In the genomic region with DNA sequence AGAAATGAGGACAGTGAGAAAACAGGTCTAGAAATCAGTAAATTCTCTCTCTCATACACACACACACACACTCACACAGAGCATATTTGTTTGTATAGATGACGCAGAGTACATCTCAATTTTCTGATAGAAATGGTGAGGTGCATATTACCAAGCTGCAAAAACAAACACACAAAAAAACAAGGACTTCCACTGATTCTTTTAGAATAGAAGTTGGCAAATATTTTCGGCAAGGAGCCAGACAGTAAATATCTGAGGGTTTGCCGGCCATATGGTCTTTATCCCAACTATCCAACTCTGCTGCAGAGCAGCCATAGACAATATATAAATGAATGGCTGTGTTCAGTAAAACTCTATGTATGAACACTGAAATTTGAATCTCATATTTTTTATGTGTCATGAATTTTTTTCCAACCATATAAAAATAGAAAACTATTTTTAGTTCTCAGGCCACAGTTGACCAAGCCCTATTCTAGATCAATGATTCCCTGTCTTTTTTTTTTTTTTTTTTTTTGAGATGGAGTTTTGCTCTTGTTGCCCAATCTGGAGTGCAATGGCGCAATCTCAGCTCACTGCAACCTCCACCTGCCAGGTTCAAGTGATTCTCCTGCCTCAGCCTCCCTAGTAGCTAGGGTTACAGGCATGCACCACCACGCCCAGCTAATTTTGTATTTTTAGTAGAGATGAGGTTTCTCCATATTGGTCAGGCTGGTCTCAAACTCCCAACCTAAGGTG, we compare ENCODE assay signal across 1 cellular context.
TF ChIP-seq lines count a peak whose summit lies in the region.

No MANE protein-coding gene starts in this region.

TF ChIP-seq in K562, 482 proteins besides CTCF, POLR2A, EP300 and RAD21 (continued from another document):
- TF ChIP-seq TEAD1 (CRISPR knock-in tag; IDR thresholded peaks at IDR 0.05) (no peak), SAFB (IDR thresholded peaks at IDR 0.05; ENCODE audit: borderline replicate concordance, low read depth, low read length) (no peak), NCOA1 (IDR thresholded peaks at IDR 0.05; ENCODE audit: low read depth) (no peak), CEBPG (CRISPR knock-in tag; IDR thresholded peaks at IDR 0.05) (peak; percentile 33; the same call in 1 of the 2 replicates), CEBPG (tag; conservative IDR thresholded peaks at IDR 0.05 in 1 of 2, IDR thresholded peaks at IDR 0.05 in 1 of 2) (peak in 1 of 2 experiments; percentile 32; a peak in 1 of 4 replicates), U2AF1 (optimal IDR thresholded peaks at IDR 0.05; ENCODE audit: low read depth, low read length) (no peak), ZFP1 (CRISPR knock-in tag; IDR thresholded peaks at IDR 0.05) (no peak)
